In the genomic region with DNA sequence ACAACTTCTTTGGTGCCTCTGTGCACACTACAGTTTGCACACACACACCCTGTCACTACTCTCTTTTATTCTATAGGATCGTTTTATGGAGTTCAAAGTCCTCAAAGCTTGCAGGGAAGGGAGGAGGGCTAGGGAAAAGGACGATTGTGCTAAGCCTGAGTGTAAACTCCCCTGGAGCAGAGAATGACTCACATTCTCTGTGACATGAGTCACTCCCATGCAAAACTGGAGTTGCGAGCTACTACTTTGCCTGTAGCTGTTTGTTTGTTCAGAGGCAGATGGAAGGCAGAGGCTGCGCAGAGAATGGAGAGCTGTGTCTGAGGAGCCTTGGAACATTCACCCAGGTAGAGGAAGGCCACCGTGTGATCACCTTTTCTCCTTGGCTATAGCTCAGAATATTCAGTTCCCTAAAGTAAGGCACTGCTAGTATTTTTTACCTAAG, we compare ENCODE assay signal across 8 cellular contexts.
DNase-seq lines count a peak whose midpoint lies in the region; ATAC-seq lines count a peak whose summit lies in the region.

No MANE protein-coding gene starts in this region.

- intact Hi-C loops in activated naive CD4-positive, alpha-beta T cell treated with anti-CD3 and anti-CD28 coated beads for 36 hours (cut with micrococcal nuclease): loop anchor here (1.0 kb wide), 1 partner anchor 15 kb away; no protein-coding TSS in a partner anchor
- intact Hi-C loops in activated T-helper 1 cell treated with anti-CD3 and anti-CD28 coated beads, Interleukin-12 subunit alpha, Interleukin-12 subunit beta, Interleukin-2, Interleukin-4 antibody, amounts not matched to agents 30 ng/mL and 10 ng/mL and 1 ng/mL, durations not matched to agents 14 hours and 24 hours and 36 hours (cut with micrococcal nuclease): loop anchor here (1.0 to 5.0 kb wide), 3 partner anchors 15 to 149 kb away; no protein-coding TSS in a partner anchor
- intact Hi-C loops in left ventricle myocardium superior (cut with micrococcal nuclease): no loop called here

- H3K4me3 Mint-ChIP-seq in activated naive CD4-positive, alpha-beta T cell treated with anti-CD3 and anti-CD28 coated beads for 36 hours: no peak overlapping the region
- H3K4me3 Mint-ChIP-seq in activated T-helper 1 cell treated with anti-CD3 and anti-CD28 coated beads, Interleukin-12 subunit alpha, Interleukin-12 subunit beta, Interleukin-2, Interleukin-4 antibody, amounts not matched to agents 30 ng/mL and 10 ng/mL and 1 ng/mL, durations not matched to agents 14 hours and 24 hours and 36 hours: no peak overlapping the region

- DNase-seq in activated naive CD4-positive, alpha-beta T cell treated with anti-CD3 and anti-CD28 coated beads for 36 hours: peak; percentile 57
- DNase-seq in activated naive CD4-positive, alpha-beta T cell treated with anti-CD3 and anti-CD28 coated beads, Interleukin-2, amount 50 U/mL, for 16 hours: no peak
- peak; percentile 10 for DNase-seq in NAMALWA (ENCODE audit: low spot score)
- no peak for DNase-seq in activated T-helper 1 cell treated with anti-CD3 and anti-CD28 coated beads, Interleukin-12 subunit alpha, Interleukin-12 subunit beta, Interleukin-2, Interleukin-4 antibody, amounts not matched to agents 30 ng/mL and 10 ng/mL and 1 ng/mL, durations not matched to agents 14 hours and 24 hours and 36 hours (ENCODE audit: low spot score)
- no peak for DNase-seq in left ventricle myocardium superior
- DNase-seq in skeletal muscle cell (ENCODE audit: low read depth): peak; percentile 65
- no peak for DNase-seq in NCI-H1105 (lab: John Stamatoyannopoulos, UW)

- H3K27ac Mint-ChIP-seq in activated naive CD4-positive, alpha-beta T cell treated with anti-CD3 and anti-CD28 coated beads for 36 hours: no peak overlapping the region
- H3K27ac Mint-ChIP-seq in activated T-helper 1 cell treated with anti-CD3 and anti-CD28 coated beads, Interleukin-12 subunit alpha, Interleukin-12 subunit beta, Interleukin-2, Interleukin-4 antibody, amounts not matched to agents 30 ng/mL and 10 ng/mL and 1 ng/mL, durations not matched to agents 14 hours and 24 hours and 36 hours: peak overlapping the region; percentile 7

- H3K27me3 Mint-ChIP-seq in activated naive CD4-positive, alpha-beta T cell treated with anti-CD3 and anti-CD28 coated beads for 36 hours (ENCODE audit: low read depth): peaks cover 12% of the 10 kb centered on the region
- peaks cover 10% of the 10 kb centered on the region for H3K27me3 Mint-ChIP-seq in activated T-helper 1 cell treated with anti-CD3 and anti-CD28 coated beads, Interleukin-12 subunit alpha, Interleukin-12 subunit beta, Interleukin-2, Interleukin-4 antibody, amounts not matched to agents 30 ng/mL and 10 ng/mL and 1 ng/mL, durations not matched to agents 14 hours and 24 hours and 36 hours (ENCODE audit: insufficient read depth)

- peaks cover 11% of the 10 kb centered on the region for H3K4me1 Mint-ChIP-seq in activated naive CD4-positive, alpha-beta T cell treated with anti-CD3 and anti-CD28 coated beads for 36 hours (ENCODE audit: low read depth)
- peaks cover 13% of the 10 kb centered on the region for H3K4me1 Mint-ChIP-seq in activated T-helper 1 cell treated with anti-CD3 and anti-CD28 coated beads, Interleukin-12 subunit alpha, Interleukin-12 subunit beta, Interleukin-2, Interleukin-4 antibody, amounts not matched to agents 30 ng/mL and 10 ng/mL and 1 ng/mL, durations not matched to agents 14 hours and 24 hours and 36 hours (ENCODE audit: low read depth)

- H3K36me3 Mint-ChIP-seq in activated naive CD4-positive, alpha-beta T cell treated with anti-CD3 and anti-CD28 coated beads for 36 hours (ENCODE audit: low read depth): no peaks in the 10 kb centered on the region
- no peaks in the 10 kb centered on the region for H3K36me3 Mint-ChIP-seq in activated T-helper 1 cell treated with anti-CD3 and anti-CD28 coated beads, Interleukin-12 subunit alpha, Interleukin-12 subunit beta, Interleukin-2, Interleukin-4 antibody, amounts not matched to agents 30 ng/mL and 10 ng/mL and 1 ng/mL, durations not matched to agents 14 hours and 24 hours and 36 hours (ENCODE audit: low read depth)

- H3K9me3 Mint-ChIP-seq in activated naive CD4-positive, alpha-beta T cell treated with anti-CD3 and anti-CD28 coated beads for 36 hours: no peaks in the 10 kb centered on the region
- no peaks in the 10 kb centered on the region for H3K9me3 Mint-ChIP-seq in activated T-helper 1 cell treated with anti-CD3 and anti-CD28 coated beads, Interleukin-12 subunit alpha, Interleukin-12 subunit beta, Interleukin-2, Interleukin-4 antibody, amounts not matched to agents 30 ng/mL and 10 ng/mL and 1 ng/mL, durations not matched to agents 14 hours and 24 hours and 36 hours

- H3K4me3 ChIP-seq in skeletal muscle cell (ENCODE audit: low read depth, low read length): no peak overlapping the region

- ATAC-seq in HG02571 (IDR thresholded peaks at IDR 0.05; ENCODE audit: unreplicated experiment): peak; percentile 96
- peak; percentile 96 for ATAC-seq in left ventricle myocardium superior

- CTCF ChIA-PET in activated naive CD4-positive, alpha-beta T cell treated with anti-CD3 and anti-CD28 coated beads for 36 hours (lab: Charles Lee): interaction anchor here (0.7 to 1.6 kb wide), 6 partner anchors 17 to 1507 kb away, joined by 3 to 7 read pairs (median 5); no protein-coding TSS in a partner anchor

Comparison
In these comparisons a context has a peak if more than half of its experiments do, and no peak if none do; other contexts are left out.
1. DNase-seq: peak in activated naive CD4-positive, alpha-beta T cell treated with anti-CD3 and anti-CD28 coated beads for 36 hours (single experiment), NAMALWA (single experiment) and skeletal muscle cell (single experiment); none in activated naive CD4-positive, alpha-beta T cell treated with anti-CD3 and anti-CD28 coated beads, Interleukin-2, amount 50 U/mL, for 16 hours (single experiment), activated T-helper 1 cell treated with anti-CD3 and anti-CD28 coated beads, Interleukin-12 subunit alpha, Interleukin-12 subunit beta, Interleukin-2, Interleukin-4 antibody, amounts not matched to agents 30 ng/mL and 10 ng/mL and 1 ng/mL, durations not matched to agents 14 hours and 24 hours and 36 hours (single experiment), left ventricle myocardium superior (single experiment) and NCI-H1105 (single experiment).